In genomic region chr2:238290079-238290478, GRCh38 we compare ENCODE assay signal across 8 cellular contexts. TPM values are rescaled to one million over a fixed set of nuclear protein-coding genes. Genes with fewer than 3 reads are reported as not detected.
DNase-seq lines count a peak whose midpoint lies in the region; ATAC-seq and TF ChIP-seq lines count a peak whose summit lies in the region.

No MANE protein-coding gene starts in this region.

- no peaks in the 10 kb centered on the region for H3K9me3 Mint-ChIP-seq in activated T-cell treated with anti-CD3 and anti-CD28 coated beads, Interleukin-2, amount 50 U/mL, for 72 hours

- H3K4me3 ChIP-seq in iPS-20b (ENCODE audit: low read length): peak overlapping the region; percentile 76; the same call in 1 of the 2 replicates
- no peak overlapping the region for H3K4me3 ChIP-seq in coronary artery

- peak overlapping the region; percentile 86 to 90 for H3K4me3 Mint-ChIP-seq in activated T-cell treated with anti-CD3 and anti-CD28 coated beads, Interleukin-2, amount 50 U/mL, for 72 hours

- peaks cover 37% of the 10 kb centered on the region for H3K4me1 Mint-ChIP-seq in activated T-cell treated with anti-CD3 and anti-CD28 coated beads, Interleukin-2, amount 50 U/mL, for 72 hours (ENCODE audit: low read depth)

- H3K27me3 Mint-ChIP-seq in activated T-cell treated with anti-CD3 and anti-CD28 coated beads, Interleukin-2, amount 50 U/mL, for 72 hours (ENCODE audit: low read depth): no peaks in the 10 kb centered on the region

- H3K9ac ChIP-seq in iPS-20b (ENCODE audit: low read depth, low read length): no peak overlapping the region

- peaks cover 0 to 1% of the 10 kb centered on the region in 2 donors for H3K36me3 Mint-ChIP-seq in activated T-cell treated with anti-CD3 and anti-CD28 coated beads, Interleukin-2, amount 50 U/mL, for 72 hours (ENCODE audit: insufficient read depth in 2 of 2)

- no peak for TF ChIP-seq CTCF in coronary artery (IDR thresholded peaks at IDR 0.05)

- H3K4me1 ChIP-seq in iPS-20b (ENCODE audit: insufficient read depth, low read length): peaks cover 24% of the 10 kb centered on the region

- in situ Hi-C loops in Caki2 (cut with HindIII; ENCODE audit: low pct_unique_long_range_greater_than_20kb, low sequenced_read_pairs): no loop called here

- no peak overlapping the region for H3K27ac ChIP-seq in iPS-20b (ENCODE audit: low read length)
- no peak overlapping the region for H3K27ac ChIP-seq in coronary artery

- no peak for ATAC-seq in activated T-cell treated with anti-CD3 and anti-CD28 coated beads, Interleukin-2, amount 50 U/mL, for 72 hours (replicated peaks in 1 of 2)

- no peak overlapping the region for H3K27ac Mint-ChIP-seq in activated T-cell treated with anti-CD3 and anti-CD28 coated beads, Interleukin-2, amount 50 U/mL, for 72 hours

- peak; percentile 82 for DNase-seq in Caki2 (ENCODE audit: low read depth)
- DNase-seq in NCI-H2029 treated with DMSO at 0.1 percent for 48 hours (lab: John Stamatoyannopoulos, UW): peak; percentile 78
- peak in 1 of 2 donors; percentile 15 for DNase-seq in activated T-cell treated with anti-CD3 and anti-CD28 coated beads, Interleukin-2, amount 50 U/mL, for 72 hours
- DNase-seq in stimulated activated CD8-positive, alpha-beta memory T cell treated with anti-CD3 and anti-CD28 coated beads, Interleukin-7, amount 100 ng/mL, for 4 hours (ENCODE audit: low read depth in 2 of 2): peak; percentile 24 to 47
- DNase-seq in glomerular visceral epithelial cell (ENCODE audit: extremely low spot score): no peak
- DNase-seq in coronary artery (ENCODE audit: low spot score): no peak
- no peak for DNase-seq in HuH-7.5 (ENCODE audit: low spot score)

- peaks cover 22% of the 10 kb centered on the region for H3K27me3 ChIP-seq in iPS-20b (ENCODE audit: insufficient read depth, low read length)

- no peaks in the 10 kb centered on the region for H3K9me3 ChIP-seq in iPS-20b (ENCODE audit: insufficient read depth, low read depth, low read length)

- H3K36me3 ChIP-seq in iPS-20b (ENCODE audit: insufficient read depth, low read depth, low read length): no peaks in the 10 kb centered on the region

RNA-seq across cellular contexts. Expression of gene PER2, which starts 1.7 kb away (rescaled TPM):
- total RNA-seq in Caki2 (2014; rRNA removed; shearing (Covaris generic); ENCODE audit: low replicate concordance): 0.95 and 1.0 TPM in 2 replicates
- total RNA-seq in activated T-cell treated with anti-CD3 and anti-CD28 coated beads, Interleukin-2, amount 50 U/mL, for 72 hours: 10 to 100 TPM in 1 of 2 donors, 1 to 10 TPM in 1; 8.9 to 12.4 TPM

RNA-seq across cellular contexts. Expression of gene TRAF3IP1, which starts 30.2 kb away (rescaled TPM):
- total RNA-seq in Caki2 (2014; rRNA removed; shearing (Covaris generic); ENCODE audit: low replicate concordance): 2.1 and 6.8 TPM in 2 replicates
- total RNA-seq in activated T-cell treated with anti-CD3 and anti-CD28 coated beads, Interleukin-2, amount 50 U/mL, for 72 hours: 10 to 100 TPM in 1 of 2 donors, 1 to 10 TPM in 1; 7.0 to 13.1 TPM

RNA-seq across cellular contexts. Expression of gene HES6, which starts 50.2 kb away (rescaled TPM):
- total RNA-seq in Caki2 (2014; rRNA removed; shearing (Covaris generic); ENCODE audit: low replicate concordance): 17.9 and 23.9 TPM in 2 replicates
- total RNA-seq in activated T-cell treated with anti-CD3 and anti-CD28 coated beads, Interleukin-2, amount 50 U/mL, for 72 hours: 1 to 10 TPM; 1.6 to 2.0 TPM

Comparison
In these comparisons a context has a peak if more than half of its experiments do, and no peak if none do; other contexts are left out.
1. DNase-seq: peak in Caki2 (single experiment), NCI-H2029 treated with DMSO at 0.1 percent for 48 hours (single experiment) and stimulated activated CD8-positive, alpha-beta memory T cell treated with anti-CD3 and anti-CD28 coated beads, Interleukin-7, amount 100 ng/mL, for 4 hours (2 of 2); none in glomerular visceral epithelial cell (single experiment), coronary artery (single experiment) and HuH-7.5 (single experiment).